ENCODE assay signal across 10 cellular contexts in genomic region chr16:14309906-14310305, GRCh38.
DNase-seq lines count a peak whose midpoint lies in the region; ATAC-seq and TF ChIP-seq lines count a peak whose summit lies in the region.
"Had no signal": no experiment of that assay in that cellular context is flagged by ENCODE, and none has a peak within 500 bp of the region (broad histone marks: within the 10 kb centered on the region; RNA-seq: fewer than 3 reads in every experiment).

No MANE protein-coding gene starts in this region.

- H3K27ac ChIP-seq in SK-N-SH (ENCODE audit: low read depth in 2 of 2, low read length in 1 of 2) (no peak overlapping the region), epithelial cell of prostate (peak overlapping the region; percentile 95), skin epidermis (peak overlapping the region in 20 of 21 experiments; percentile 9 to 82 (median 70)), neural progenitor cell (no peak overlapping the region)
- H3K27ac ChIP-seq: 22Rv1 had no signal

- no peaks in the 10 kb centered on the region for H3K9me2 ChIP-seq in SK-N-SH

- H4K20me1 ChIP-seq in SK-N-SH (ENCODE audit: insufficient read depth) = peaks cover 57% of the 10 kb centered on the region
- H4K20me1 ChIP-seq in neural progenitor cell (ENCODE audit: low read depth) = no peaks in the 10 kb centered on the region

- CTCF ChIA-PET in SK-N-SH (lab: Yijun Ruan, JAX) = interaction anchor here (0.6 to 2.0 kb wide), 4 partner anchors 8 to 216 kb away, joined by 3 to 6 read pairs (median 4); no protein-coding TSS in a partner anchor
- CTCF ChIA-PET in GM10248 (lab: Yijun Ruan, JAX) = interaction anchor here (0.6 to 3.5 kb wide), 19 partner anchors 9 to 390 kb away, joined by 3 to 18 read pairs (median 4); partner anchors contain the start of gene ERCC4

- POLR2A ChIA-PET in SK-N-SH (lab: Yijun Ruan, JAX) (no interaction called here), GM10248 (lab: Yijun Ruan, JAX) (interaction anchor here (1.6 kb wide), 1 partner anchor 45 kb away, joined by 4 read pairs; no protein-coding TSS in a partner anchor)

- TF ChIP-seq RAD21 in SK-N-SH (IDR thresholded peaks at IDR 0.05; ENCODE audit: low read length) = no peak

- H3K4me3 ChIP-seq in SK-N-SH (ENCODE audit: low read depth in 2 of 2, low read length in 1 of 2) (no peak overlapping the region), skin epidermis (no peak overlapping the region), neural progenitor cell (no peak overlapping the region)

- H3K27me3 Mint-ChIP-seq in neural progenitor cell (ENCODE audit: insufficient read depth, low read depth) = peaks cover 5% of the 10 kb centered on the region

- TF ChIP-seq CTCF in SK-N-SH (IDR thresholded peaks at IDR 0.05) (no peak), GM10248 (IDR thresholded peaks at IDR 0.05; ENCODE audit: control extremely low read depth, extremely low read depth, low read depth, missing control alignments) (no peak), neural progenitor cell (IDR thresholded peaks at IDR 0.05) (no peak)

- H3K79me2 ChIP-seq in SK-N-SH (ENCODE audit: insufficient read depth) (peaks cover 96% of the 10 kb centered on the region), neural progenitor cell (ENCODE audit: low read depth) (peaks cover 57% of the 10 kb centered on the region)

- H3K4me1 Mint-ChIP-seq in neural progenitor cell = peaks cover 43% of the 10 kb centered on the region

- H3K9me3 ChIP-seq in SK-N-SH = no peaks in the 10 kb centered on the region
- H3K9me3 ChIP-seq in neural progenitor cell (ENCODE audit: low read depth) = no peaks in the 10 kb centered on the region

- H3K36me3 ChIP-seq in SK-N-SH (replicated peaks in 1 of 2; ENCODE audit: control insufficient read depth in 1 of 2, insufficient read depth in 2 of 2, low read length in 1 of 2) (no peaks in the 10 kb centered on the region), neural progenitor cell (no peaks in the 10 kb centered on the region)

- H3K9ac ChIP-seq in SK-N-SH (no peak overlapping the region), neural progenitor cell (no peak overlapping the region)

- no peak for DNase-seq in SK-N-SH
- DNase-seq in RPMI7951 (ENCODE audit: low read depth) = peak; percentile 75
- peak; percentile 85 for DNase-seq in epithelial cell of prostate (ENCODE audit: low read depth, low spot score)
- DNase-seq in GM10248 (ENCODE audit: extremely low spot score) = no peak
- no peak for DNase-seq in neural progenitor cell (ENCODE audit: low spot score)

- H3K4me3 Mint-ChIP-seq in neural progenitor cell = no peak overlapping the region

- WGBS in SK-N-SH (ENCODE audit: low lambda C conversion rate) = 53% methylated on average over 10 of the region's 10 CpGs

- TF ChIP-seq EP300 in SK-N-SH (IDR thresholded peaks at IDR 0.05; ENCODE audit: borderline replicate concordance in 1 of 2, low read depth in 1 of 2, low read length in 1 of 2) = no peak

- no peaks in the 10 kb centered on the region for H3K36me3 Mint-ChIP-seq in neural progenitor cell

- H2AFZ ChIP-seq in SK-N-SH (ENCODE audit: low read depth) = no peak overlapping the region
- H2AFZ ChIP-seq in neural progenitor cell (replicated peaks) = no peak overlapping the region

- H3K4me2 ChIP-seq in SK-N-SH (no peak overlapping the region), neural progenitor cell (no peak overlapping the region)

- H3K27me3 ChIP-seq in SK-N-SH (ENCODE audit: insufficient read depth) = no peaks in the 10 kb centered on the region
- no peaks in the 10 kb centered on the region for H3K27me3 ChIP-seq in neural progenitor cell

- peaks cover 6% of the 10 kb centered on the region for H3F3A ChIP-seq in SK-N-SH (replicated peaks; ENCODE audit: insufficient read depth)
- H3F3A ChIP-seq in neural progenitor cell (ENCODE audit: low read depth) = peaks cover 45% of the 10 kb centered on the region

- ATAC-seq in SK-N-SH treated with all-trans-retinoic acid at 6 μM for 48 hours (peak; percentile 44; the same call in 2 of the 3 replicates), HG02970 (IDR thresholded peaks at IDR 0.05; ENCODE audit: low FRiP score, unreplicated experiment) (no peak)
- ATAC-seq: right cardiac atrium had no signal

- H3K9me3 Mint-ChIP-seq in neural progenitor cell = no peaks in the 10 kb centered on the region

- H3K27ac Mint-ChIP-seq in neural progenitor cell = no peak overlapping the region

- peaks cover 16 to 27% of the 10 kb centered on the region in 2 experiments for H3K4me1 ChIP-seq in SK-N-SH (ENCODE audit: control insufficient read depth in 1 of 2, insufficient read depth in 2 of 2, low read depth in 1 of 2, low read length in 1 of 2)
- peaks cover 45% of the 10 kb centered on the region for H3K4me1 ChIP-seq in neural progenitor cell

TF ChIP-seq in SK-N-SH treated with all-trans-retinoic acid at 6 μM for 48 hours, 23 proteins besides CTCF, POLR2A, EP300 and RAD21 (continues in another document):
- TF ChIP-seq ESRRG (CRISPR knock-in tag; IDR thresholded peaks at IDR 0.05) (no peak), TCF4 (CRISPR knock-in tag; IDR thresholded peaks at IDR 0.05; ENCODE audit: borderline replicate concordance) (no peak), CSRNP3 (CRISPR knock-in tag; IDR thresholded peaks at IDR 0.05) (no peak), SNAI2 (CRISPR knock-in tag; IDR thresholded peaks at IDR 0.05) (no peak), ZC3H10 (CRISPR knock-in tag; IDR thresholded peaks at IDR 0.05) (no peak), TOX (CRISPR knock-in tag; IDR thresholded peaks at IDR 0.05; ENCODE audit: borderline replicate concordance) (no peak), ISL1 (CRISPR knock-in tag; IDR thresholded peaks at IDR 0.05) (no peak), GLIS3 (CRISPR knock-in tag; IDR thresholded peaks at IDR 0.05) (no peak), PPARA (CRISPR knock-in tag; IDR thresholded peaks at IDR 0.05; ENCODE audit: borderline replicate concordance) (no peak)
- TF ChIP-seq, protein P1, sequence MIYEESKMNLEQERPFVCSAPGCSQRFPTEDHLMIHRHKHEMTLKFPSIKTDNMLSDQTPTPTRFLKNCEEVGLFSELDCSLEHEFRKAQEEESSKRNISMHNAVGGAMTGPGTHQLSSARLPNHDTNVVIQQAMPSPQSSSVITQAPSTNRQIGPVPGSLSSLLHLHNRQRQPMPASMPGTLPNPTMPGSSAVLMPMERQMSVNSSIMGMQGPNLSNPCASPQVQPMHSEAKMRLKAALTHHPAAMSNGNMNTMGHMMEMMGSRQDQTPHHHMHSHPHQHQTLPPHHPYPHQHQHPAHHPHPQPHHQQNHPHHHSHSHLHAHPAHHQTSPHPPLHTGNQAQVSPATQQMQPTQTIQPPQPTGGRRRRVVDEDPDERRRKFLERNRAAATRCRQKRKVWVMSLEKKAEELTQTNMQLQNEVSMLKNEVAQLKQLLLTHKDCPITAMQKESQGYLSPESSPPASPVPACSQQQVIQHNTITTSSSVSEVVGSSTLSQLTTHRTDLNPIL (CRISPR knock-in tag; IDR thresholded peaks at IDR 0.05; ENCODE audit: low read depth) = no peak

TF ChIP-seq in SK-N-SH, 30 proteins besides CTCF, POLR2A, EP300 and RAD21:
- no peak for TF ChIP-seq EZH2phosphoT487 (IDR thresholded peaks at IDR 0.05; ENCODE audit: borderline replicate concordance, low read depth)
- TF ChIP-seq RFX5 (IDR thresholded peaks at IDR 0.05; ENCODE audit: low read length) = no peak
- TF ChIP-seq GABPA (IDR thresholded peaks at IDR 0.05; ENCODE audit: low read depth) = no peak
- no peak for TF ChIP-seq ELF1 (IDR thresholded peaks at IDR 0.05)
- TF ChIP-seq SIN3A (IDR thresholded peaks at IDR 0.05; ENCODE audit: borderline replicate concordance, low read depth, low read length) = no peak
- no peak for TF ChIP-seq ZBTB33 (IDR thresholded peaks at IDR 0.05; ENCODE audit: borderline replicate concordance, low read depth)
- no peak for TF ChIP-seq YY1 (IDR thresholded peaks at IDR 0.05; ENCODE audit: low read depth)

Comparison
In these comparisons a context has a peak if more than half of its experiments do, and no peak if none do; other contexts are left out.
1. DNase-seq: peak in RPMI7951 (single experiment) and epithelial cell of prostate (single experiment); none in SK-N-SH (single experiment), GM10248 (single experiment) and neural progenitor cell (single experiment).
2. H3K27ac ChIP-seq: peak in epithelial cell of prostate (single experiment) and skin epidermis (20 of 21); none in SK-N-SH (0 of 2) and neural progenitor cell (single experiment).